In genomic region chr7:158828343-158829020, GRCh38 we compare ENCODE assay signal across 8 cellular contexts.
DNase-seq lines count a peak whose midpoint lies in the region; ATAC-seq lines count a peak whose summit lies in the region.

No MANE protein-coding gene starts in this region.

- H3K27me3 ChIP-seq in iPS-18a (ENCODE audit: control insufficient read depth, insufficient read depth, low read length) = peaks cover 26% of the 10 kb centered on the region

- peak overlapping the region; percentile 87 for H3K4me3 ChIP-seq in iPS-18a (ENCODE audit: low read length)
- H3K4me3 ChIP-seq in skeletal muscle cell (ENCODE audit: low read depth, low read length) = peak overlapping the region; percentile 87

- no peak overlapping the region for H3K27ac ChIP-seq in iPS-18a (ENCODE audit: low read length)

- peak; percentile 59 for DNase-seq in NCI-H748 (lab: John Stamatoyannopoulos, UW; ENCODE audit: unreplicated experiment)
- DNase-seq in NCI-H748 treated with DMSO at 0.1 percent for 48 hours (lab: John Stamatoyannopoulos, UW) = no peak
- peak; percentile 31 for DNase-seq in NCI-H1105 treated with DMSO at 0.1 percent for 48 hours (lab: John Stamatoyannopoulos, UW)
- DNase-seq in astrocyte of the hippocampus (ENCODE audit: low read depth, low spot score) = peak; percentile 71
- DNase-seq in skeletal muscle cell (ENCODE audit: low read depth) = no peak
- DNase-seq in middle frontal gyrus (ENCODE audit: extremely low spot score, low spot score) = no peak

- no peaks in the 10 kb centered on the region for H3K36me3 ChIP-seq in iPS-18a (ENCODE audit: control insufficient read depth, low read depth, low read length)

- ATAC-seq in GM21619 (IDR thresholded peaks at IDR 0.05; ENCODE audit: unreplicated experiment) = no peak

- H3K9me3 ChIP-seq in iPS-18a (ENCODE audit: control insufficient read depth, low read depth, low read length) = no peaks in the 10 kb centered on the region

- peaks cover 6% of the 10 kb centered on the region for H3K4me1 ChIP-seq in iPS-18a (ENCODE audit: control insufficient read depth, low read depth, low read length)

- peak overlapping the region; percentile 61 for H3K9ac ChIP-seq in iPS-18a (ENCODE audit: low read length)

Comparison
In these comparisons a context has a peak if more than half of its experiments do, and no peak if none do; other contexts are left out.
1. DNase-seq: peak in NCI-H748 (single experiment), NCI-H1105 treated with DMSO at 0.1 percent for 48 hours (single experiment) and astrocyte of the hippocampus (single experiment); none in NCI-H748 treated with DMSO at 0.1 percent for 48 hours (single experiment), skeletal muscle cell (single experiment) and middle frontal gyrus (single experiment).